ENCODE assay signal across 1 cellular context in the genomic region with DNA sequence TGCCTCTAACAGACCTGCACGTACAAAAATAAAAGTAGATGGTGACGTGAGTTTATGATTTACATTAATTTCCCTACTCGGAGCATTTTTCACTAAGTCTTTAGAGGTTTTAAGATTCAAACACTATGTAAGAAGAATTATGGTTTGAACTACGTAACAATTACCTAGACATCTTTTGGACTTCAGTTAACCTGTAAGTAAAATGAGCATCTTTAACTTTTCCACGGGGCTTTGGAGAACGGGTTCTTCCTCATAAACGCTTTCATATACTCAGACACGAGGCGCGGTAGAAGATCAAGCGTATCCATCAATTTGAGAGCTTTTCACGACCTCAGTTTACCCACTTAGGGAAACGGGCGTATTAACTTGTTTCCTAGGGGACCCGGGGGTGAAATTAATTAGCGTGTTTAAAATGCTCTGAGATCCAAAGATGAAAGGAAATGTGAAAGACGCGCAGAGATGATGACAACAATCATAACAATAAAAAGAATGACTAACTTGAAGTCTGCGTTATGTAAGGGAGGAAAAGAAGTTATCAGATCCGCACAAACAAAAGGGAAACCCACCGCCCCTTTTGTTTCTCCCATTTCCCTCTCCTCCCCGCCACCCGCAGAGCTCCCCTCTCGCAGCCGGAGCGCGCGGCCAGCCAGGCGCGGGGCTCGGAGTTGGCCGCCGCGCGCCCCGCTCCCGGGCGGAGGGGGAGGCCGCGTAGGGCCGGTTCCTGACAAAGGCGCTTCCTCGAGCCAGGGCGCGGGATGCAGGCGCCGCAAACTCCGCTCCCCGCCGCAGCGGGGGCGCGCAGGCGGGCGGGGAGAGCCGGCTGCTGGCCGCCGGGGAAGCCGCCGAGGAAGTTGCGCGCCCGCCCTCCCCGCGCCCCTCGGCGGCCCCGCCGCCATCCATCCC.
TF ChIP-seq lines count a peak whose summit lies in the region.

No MANE protein-coding gene starts in this region.

TF ChIP-seq in GM12878, 131 proteins besides CTCF, POLR2A, EP300 and RAD21 (continued from another document):
- TF ChIP-seq, protein P1, sequence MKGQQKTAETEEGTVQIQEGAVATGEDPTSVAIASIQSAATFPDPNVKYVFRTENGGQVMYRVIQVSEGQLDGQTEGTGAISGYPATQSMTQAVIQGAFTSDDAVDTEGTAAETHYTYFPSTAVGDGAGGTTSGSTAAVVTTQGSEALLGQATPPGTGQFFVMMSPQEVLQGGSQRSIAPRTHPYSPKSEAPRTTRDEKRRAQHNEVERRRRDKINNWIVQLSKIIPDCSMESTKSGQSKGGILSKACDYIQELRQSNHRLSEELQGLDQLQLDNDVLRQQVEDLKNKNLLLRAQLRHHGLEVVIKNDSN (IDR thresholded peaks at IDR 0.05; ENCODE audit: borderline replicate concordance, extremely low read length, insufficient read depth, low read depth, low read length): no peak
- 0 out of 2 replicates have a peak, but pooled peaks have one; percentile 7 for TF ChIP-seq RUNX3 (IDR thresholded peaks at IDR 0.05; ENCODE audit: low read length)
- 0 out of 2 replicates have a peak, but pooled peaks have one; percentile 80 for TF ChIP-seq GATAD2B (conservative IDR thresholded peaks at IDR 0.05; ENCODE audit: low read depth)
- peak; percentile 66 for TF ChIP-seq ATF7 (IDR thresholded peaks at IDR 0.05; ENCODE audit: low read depth)
- TF ChIP-seq BHLHE40 (IDR thresholded peaks at IDR 0.05; ENCODE audit: borderline replicate concordance in 1 of 2, low read depth in 2 of 2, low read length in 1 of 2): no peak
- 0 out of 2 replicates have a peak, but pooled peaks have one; percentile 75 for TF ChIP-seq DPF2 (IDR thresholded peaks at IDR 0.05)
